8 cellular contexts compared by ENCODE assay signal in genomic region chr7:87876040-87876758, GRCh38. TPM values are rescaled to one million over a fixed set of nuclear protein-coding genes. Genes with fewer than 3 reads are reported as not detected.
DNase-seq lines count a peak whose midpoint lies in the region; ATAC-seq and TF ChIP-seq lines count a peak whose summit lies in the region.

A gene with protein sequence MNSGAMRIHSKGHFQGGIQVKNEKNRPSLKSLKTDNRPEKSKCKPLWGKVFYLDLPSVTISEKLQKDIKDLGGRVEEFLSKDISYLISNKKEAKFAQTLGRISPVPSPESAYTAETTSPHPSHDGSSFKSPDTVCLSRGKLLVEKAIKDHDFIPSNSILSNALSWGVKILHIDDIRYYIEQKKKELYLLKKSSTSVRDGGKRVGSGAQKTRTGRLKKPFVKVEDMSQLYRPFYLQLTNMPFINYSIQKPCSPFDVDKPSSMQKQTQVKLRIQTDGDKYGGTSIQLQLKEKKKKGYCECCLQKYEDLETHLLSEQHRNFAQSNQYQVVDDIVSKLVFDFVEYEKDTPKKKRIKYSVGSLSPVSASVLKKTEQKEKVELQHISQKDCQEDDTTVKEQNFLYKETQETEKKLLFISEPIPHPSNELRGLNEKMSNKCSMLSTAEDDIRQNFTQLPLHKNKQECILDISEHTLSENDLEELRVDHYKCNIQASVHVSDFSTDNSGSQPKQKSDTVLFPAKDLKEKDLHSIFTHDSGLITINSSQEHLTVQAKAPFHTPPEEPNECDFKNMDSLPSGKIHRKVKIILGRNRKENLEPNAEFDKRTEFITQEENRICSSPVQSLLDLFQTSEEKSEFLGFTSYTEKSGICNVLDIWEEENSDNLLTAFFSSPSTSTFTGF (plus strand): TSS chr7:87876493. CDS start chr7:87876733, 240 bp downstream.
A gene with protein sequence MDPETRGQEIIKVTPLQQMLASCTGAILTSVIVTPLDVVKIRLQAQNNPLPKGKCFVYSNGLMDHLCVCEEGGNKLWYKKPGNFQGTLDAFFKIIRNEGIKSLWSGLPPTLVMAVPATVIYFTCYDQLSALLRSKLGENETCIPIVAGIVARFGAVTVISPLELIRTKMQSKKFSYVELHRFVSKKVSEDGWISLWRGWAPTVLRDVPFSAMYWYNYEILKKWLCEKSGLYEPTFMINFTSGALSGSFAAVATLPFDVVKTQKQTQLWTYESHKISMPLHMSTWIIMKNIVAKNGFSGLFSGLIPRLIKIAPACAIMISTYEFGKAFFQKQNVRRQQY (minus strand): TSS chr7:87876360. CDS start chr7:87858727, 17,633 bp downstream.

- H3K27ac Mint-ChIP-seq in activated CD4-positive, alpha-beta T cell treated with anti-CD3 and anti-CD28 coated beads, Interleukin-2, amount 10 ng/mL, durations not matched to agents 7 days and 5 days, result peak within 1 kb of the TSS; percentile 99

- POLR2A ChIA-PET in activated CD4-positive, alpha-beta T cell treated with anti-CD3 and anti-CD28 coated beads, Interleukin-2, amount 10 ng/mL, durations not matched to agents 7 days and 5 days (lab: Charles Lee), result no interaction called here

- CTCF ChIA-PET in activated CD4-positive, alpha-beta T cell treated with anti-CD3 and anti-CD28 coated beads, Interleukin-2, amount 10 ng/mL, durations not matched to agents 7 days and 5 days (lab: Charles Lee), result interaction anchor here (0.6 to 0.7 kb wide), 2 partner anchors 34 to 531 kb away, joined by 3 to 4 read pairs; partner anchors contain the start of gene CROT

- H3K4me3 Mint-ChIP-seq in activated CD4-positive, alpha-beta T cell treated with anti-CD3 and anti-CD28 coated beads, Interleukin-2, amount 10 ng/mL, durations not matched to agents 7 days and 5 days, result peak within 1 kb of the TSS; percentile 77

- no peaks in the 10 kb centered on the region for H3K27me3 Mint-ChIP-seq in activated CD4-positive, alpha-beta T cell treated with anti-CD3 and anti-CD28 coated beads, Interleukin-2, amount 10 ng/mL, durations not matched to agents 7 days and 5 days

- H3K4me1 Mint-ChIP-seq in activated CD4-positive, alpha-beta T cell treated with anti-CD3 and anti-CD28 coated beads, Interleukin-2, amount 10 ng/mL, durations not matched to agents 7 days and 5 days, result peaks cover 53% of the 10 kb centered on the region

- no peak for TF ChIP-seq CTCF in C4-2B (conservative IDR thresholded peaks at IDR 0.05)

- peak; percentile 99 for DNase-seq in NCI-H69 (lab: John Stamatoyannopoulos, UW)
- peak; percentile 95 for DNase-seq in activated CD4-positive, alpha-beta T cell treated with anti-CD3 and anti-CD28 coated beads, Interleukin-2, amount 10 ng/mL, durations not matched to agents 7 days and 5 days
- DNase-seq in cortex of kidney (lab: John Stamatoyannopoulos, UW), result peak; percentile 37
- peak; percentile 98 for DNase-seq in left kidney (ENCODE audit: low read depth, low spot score)
- DNase-seq in stimulated activated CD4-positive, alpha-beta T cell treated with anti-CD3 and anti-CD28 coated beads, Interleukin-1b, Interleukin-23, amount 100 ng/mL, for 48 hours, result peak; percentile 95

- H3K27ac ChIP-seq in C4-2B, result peak within 1 kb of the TSS; percentile 100

- H3K9me3 Mint-ChIP-seq in activated CD4-positive, alpha-beta T cell treated with anti-CD3 and anti-CD28 coated beads, Interleukin-2, amount 10 ng/mL, durations not matched to agents 7 days and 5 days, result peaks cover 11% of the 10 kb centered on the region

- ATAC-seq in GM19372 (IDR thresholded peaks at IDR 0.05; ENCODE audit: low read depth, unreplicated experiment) (peak; percentile 86), HG03521 (IDR thresholded peaks at IDR 0.05; ENCODE audit: unreplicated experiment) (peak; percentile 91)

- H3K36me3 Mint-ChIP-seq in activated CD4-positive, alpha-beta T cell treated with anti-CD3 and anti-CD28 coated beads, Interleukin-2, amount 10 ng/mL, durations not matched to agents 7 days and 5 days (ENCODE audit: low read depth), result peaks cover 55% of the 10 kb centered on the region

RNA-seq across cellular contexts. Expression of the first gene that starts in this region (rescaled TPM):
- total RNA-seq in activated CD4-positive, alpha-beta T cell treated with anti-CD3 and anti-CD28 coated beads, Interleukin-2, amount 10 ng/mL, durations not matched to agents 7 days and 5 days, result 10 to 100 TPM; 68.8 to 75.7 TPM

RNA-seq across cellular contexts. Expression of the second gene that starts in this region (rescaled TPM):
- total RNA-seq in activated CD4-positive, alpha-beta T cell treated with anti-CD3 and anti-CD28 coated beads, Interleukin-2, amount 10 ng/mL, durations not matched to agents 7 days and 5 days, result 10 to 100 TPM; 49.7 to 55.7 TPM

Comparison
In these comparisons a context has a peak if more than half of its experiments do, and no peak if none do; other contexts are left out.
1. Peak in every context shown above with its lines: DNase-seq, ATAC-seq and H3K27ac ChIP-seq.
2. DNase-seq: peak in every context shown above with its lines; median percentile 99 in NCI-H69; 98 in left kidney; 95 in activated CD4-positive, alpha-beta T cell treated with anti-CD3 and anti-CD28 coated beads, Interleukin-2, amount 10 ng/mL, durations not matched to agents 7 days and 5 days; 95 in stimulated activated CD4-positive, alpha-beta T cell treated with anti-CD3 and anti-CD28 coated beads, Interleukin-1b, Interleukin-23, amount 100 ng/mL, for 48 hours; 37 in cortex of kidney.